1 cellular context compared by ENCODE assay signal in the genomic region with DNA sequence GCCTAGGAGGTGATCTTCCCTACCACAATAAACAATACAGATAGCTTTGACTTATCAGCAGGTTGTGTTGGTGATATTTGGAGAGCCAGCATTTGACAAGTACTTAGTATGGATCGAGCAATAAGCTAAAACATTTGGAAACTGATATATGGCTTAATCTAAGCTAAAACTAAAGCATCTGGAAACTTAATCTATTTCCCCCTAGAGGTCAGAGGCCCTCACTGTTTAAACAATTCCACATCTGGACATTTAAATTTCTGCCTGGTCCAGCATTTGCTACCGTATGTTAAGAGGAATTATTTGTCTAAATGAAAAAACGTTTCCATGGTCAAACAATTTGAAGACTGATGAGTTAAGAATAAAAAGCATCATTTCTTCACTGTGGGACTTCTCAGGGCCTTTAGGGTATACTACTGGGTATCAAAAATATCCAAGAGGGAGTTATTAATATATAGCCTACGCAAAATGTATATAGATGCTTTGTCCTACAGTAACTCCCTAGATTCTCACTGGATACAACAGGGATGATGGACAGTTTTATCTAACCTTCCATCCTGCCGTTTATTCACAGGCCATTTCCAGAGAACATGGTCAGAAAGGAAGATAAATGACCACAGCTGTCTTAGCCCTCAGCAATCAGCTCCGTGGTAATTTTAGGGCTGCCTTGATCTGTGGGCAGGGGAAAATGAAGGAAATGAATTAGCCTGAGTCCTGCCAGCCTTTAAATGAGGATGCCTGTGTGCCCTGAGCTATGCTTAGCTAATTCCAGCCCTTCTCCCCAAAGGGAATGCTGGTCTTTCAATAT.
TF ChIP-seq lines count a peak whose summit lies in the region.

No MANE protein-coding gene starts in this region.

TF ChIP-seq in K562, 482 proteins besides CTCF, POLR2A, EP300 and RAD21 (continued from another document):
- TF ChIP-seq, protein P1, sequence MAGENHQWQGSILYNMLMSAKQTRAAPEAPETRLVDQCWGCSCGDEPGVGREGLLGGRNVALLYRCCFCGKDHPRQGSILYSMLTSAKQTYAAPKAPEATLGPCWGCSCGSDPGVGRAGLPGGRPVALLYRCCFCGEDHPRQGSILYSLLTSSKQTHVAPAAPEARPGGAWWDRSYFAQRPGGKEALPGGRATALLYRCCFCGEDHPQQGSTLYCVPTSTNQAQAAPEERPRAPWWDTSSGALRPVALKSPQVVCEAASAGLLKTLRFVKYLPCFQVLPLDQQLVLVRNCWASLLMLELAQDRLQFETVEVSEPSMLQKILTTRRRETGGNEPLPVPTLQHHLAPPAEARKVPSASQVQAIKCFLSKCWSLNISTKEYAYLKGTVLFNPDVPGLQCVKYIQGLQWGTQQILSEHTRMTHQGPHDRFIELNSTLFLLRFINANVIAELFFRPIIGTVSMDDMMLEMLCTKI (IDR thresholded peaks at IDR 0.05; ENCODE audit: partially characterized antibody), result no peak
- TF ChIP-seq ZNF395 (CRISPR knock-in tag; IDR thresholded peaks at IDR 0.05) (peak; percentile 58; the same call in 1 of the 2 replicates), CHD2 (IDR thresholded peaks at IDR 0.05; ENCODE audit: low read depth, low read length) (no peak), DIDO1 (tag; IDR thresholded peaks at IDR 0.05; ENCODE audit: low read depth) (no peak), CXXC5 (CRISPR knock-in tag; IDR thresholded peaks at IDR 0.05) (0 out of 2 replicates have a peak, but pooled peaks have one; percentile 27)
- TF ChIP-seq, protein P2, sequence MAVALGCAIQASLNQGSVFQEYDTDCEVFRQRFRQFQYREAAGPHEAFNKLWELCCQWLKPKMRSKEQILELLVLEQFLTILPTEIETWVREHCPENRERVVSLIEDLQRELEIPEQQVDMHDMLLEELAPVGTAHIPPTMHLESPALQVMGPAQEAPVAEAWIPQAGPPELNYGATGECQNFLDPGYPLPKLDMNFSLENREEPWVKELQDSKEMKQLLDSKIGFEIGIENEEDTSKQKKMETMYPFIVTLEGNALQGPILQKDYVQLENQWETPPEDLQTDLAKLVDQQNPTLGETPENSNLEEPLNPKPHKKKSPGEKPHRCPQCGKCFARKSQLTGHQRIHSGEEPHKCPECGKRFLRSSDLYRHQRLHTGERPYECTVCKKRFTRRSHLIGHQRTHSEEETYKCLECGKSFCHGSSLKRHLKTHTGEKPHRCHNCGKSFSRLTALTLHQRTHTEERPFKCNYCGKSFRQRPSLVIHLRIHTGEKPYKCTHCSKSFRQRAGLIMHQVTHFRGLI (CRISPR knock-in tag; IDR thresholded peaks at IDR 0.05), result no peak
- TF ChIP-seq, protein P3, sequence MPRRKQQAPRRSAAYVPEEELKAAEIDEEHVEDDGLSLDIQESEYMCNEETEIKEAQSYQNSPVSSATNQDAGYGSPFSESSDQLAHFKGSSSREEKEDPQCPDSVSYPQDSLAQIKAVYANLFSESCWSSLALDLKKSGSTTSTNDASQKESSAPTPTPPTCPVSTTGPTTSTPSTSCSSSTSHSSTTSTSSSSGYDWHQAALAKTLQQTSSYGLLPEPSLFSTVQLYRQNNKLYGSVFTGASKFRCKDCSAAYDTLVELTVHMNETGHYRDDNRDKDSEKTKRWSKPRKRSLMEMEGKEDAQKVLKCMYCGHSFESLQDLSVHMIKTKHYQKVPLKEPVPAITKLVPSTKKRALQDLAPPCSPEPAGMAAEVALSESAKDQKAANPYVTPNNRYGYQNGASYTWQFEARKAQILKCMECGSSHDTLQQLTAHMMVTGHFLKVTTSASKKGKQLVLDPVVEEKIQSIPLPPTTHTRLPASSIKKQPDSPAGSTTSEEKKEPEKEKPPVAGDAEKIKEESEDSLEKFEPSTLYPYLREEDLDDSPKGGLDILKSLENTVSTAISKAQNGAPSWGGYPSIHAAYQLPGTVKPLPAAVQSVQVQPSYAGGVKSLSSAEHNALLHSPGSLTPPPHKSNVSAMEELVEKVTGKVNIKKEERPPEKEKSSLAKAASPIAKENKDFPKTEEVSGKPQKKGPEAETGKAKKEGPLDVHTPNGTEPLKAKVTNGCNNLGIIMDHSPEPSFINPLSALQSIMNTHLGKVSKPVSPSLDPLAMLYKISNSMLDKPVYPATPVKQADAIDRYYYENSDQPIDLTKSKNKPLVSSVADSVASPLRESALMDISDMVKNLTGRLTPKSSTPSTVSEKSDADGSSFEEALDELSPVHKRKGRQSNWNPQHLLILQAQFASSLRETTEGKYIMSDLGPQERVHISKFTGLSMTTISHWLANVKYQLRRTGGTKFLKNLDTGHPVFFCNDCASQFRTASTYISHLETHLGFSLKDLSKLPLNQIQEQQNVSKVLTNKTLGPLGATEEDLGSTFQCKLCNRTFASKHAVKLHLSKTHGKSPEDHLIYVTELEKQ (CRISPR knock-in tag; IDR thresholded peaks at IDR 0.05), result peak; percentile 84
TF ChIP-seq in K562: peak in this region for 15.
